ENCODE assay signal across 8 cellular contexts in genomic region chr17:49365667-49366066, GRCh38. TPM values are rescaled to one million over a fixed set of nuclear protein-coding genes. Genes with fewer than 3 reads are reported as not detected.
A peak's percentile ranks its signal among the peaks of the same experiment; 100 is the strongest.
DNase-seq lines count a peak whose midpoint lies in the region; ATAC-seq, FAIRE-seq and TF ChIP-seq lines count a peak whose summit lies in the region.

No MANE protein-coding gene starts in this region.

- no peaks in the 10 kb centered on the region for H3K27me3 Mint-ChIP-seq in natural killer cell (ENCODE audit: low read depth in 2 of 2)

- peak overlapping the region; percentile 80 for H3K4me3 Mint-ChIP-seq in natural killer cell

- no peaks in the 10 kb centered on the region for H3K36me3 Mint-ChIP-seq in natural killer cell

- DNase-seq in activated gamma-delta T cell treated with Interleukin-2 at 50 U/mL for 16 hours, result peak; percentile 44
- DNase-seq in activated gamma-delta T cell (lab: John Stamatoyannopoulos, UW), result no peak
- peak; percentile 30 for DNase-seq in NCI-H2107 (lab: John Stamatoyannopoulos, UW)
- DNase-seq in astrocyte of the hippocampus (ENCODE audit: low read depth, low spot score), result peak; percentile 36
- DNase-seq in natural killer cell, result peak; percentile 41
- DNase-seq in GM19239 (ENCODE audit: insufficient read length, low spot score), result no peak

- no peak for TF ChIP-seq CTCF in natural killer cell (IDR thresholded peaks at IDR 0.05)

- intact Hi-C loops in natural killer cell (cut with micrococcal nuclease), result loop anchor here (10.0 kb wide), 1 partner anchor 141 kb away; no protein-coding TSS in a partner anchor

- FAIRE-seq in GM19239 (lab: Jason Lieb, UNC), result no peak

- ATAC-seq in natural killer cell (peak in 1 of 3 donors; percentile 10), GM21528 (IDR thresholded peaks at IDR 0.05; ENCODE audit: low FRiP score, unreplicated experiment) (no peak), HG03442 (IDR thresholded peaks at IDR 0.05; ENCODE audit: unreplicated experiment) (no peak)

- H3K27ac Mint-ChIP-seq in natural killer cell, result peak overlapping the region; percentile 20 to 75

- H3K9me3 Mint-ChIP-seq in natural killer cell, result no peaks in the 10 kb centered on the region

- peaks cover 22 to 23% of the 10 kb centered on the region in 2 donors for H3K4me1 Mint-ChIP-seq in natural killer cell

RNA-seq across cellular contexts. Expression of gene ZNF652, which starts 3.6 kb away (rescaled TPM):
- total RNA-seq in natural killer cell, result 10 to 100 TPM; 53.8 to 79.1 (median 73.3) TPM

RNA-seq across cellular contexts. Expression of gene PHB1, which starts 49.0 kb away (rescaled TPM):
- total RNA-seq in natural killer cell, result 10 to 100 TPM; 49.6 to 66.2 (median 60.3) TPM

Comparison
In these comparisons a context has a peak if more than half of its experiments do, and no peak if none do; other contexts are left out.
1. DNase-seq: peak in activated gamma-delta T cell treated with Interleukin-2 at 50 U/mL for 16 hours (single experiment), NCI-H2107 (single experiment), astrocyte of the hippocampus (single experiment) and natural killer cell (single experiment); none in activated gamma-delta T cell (single experiment) and GM19239 (single experiment).